Comparison of ENCODE assay signal across 24 cellular contexts in the genomic region with DNA sequence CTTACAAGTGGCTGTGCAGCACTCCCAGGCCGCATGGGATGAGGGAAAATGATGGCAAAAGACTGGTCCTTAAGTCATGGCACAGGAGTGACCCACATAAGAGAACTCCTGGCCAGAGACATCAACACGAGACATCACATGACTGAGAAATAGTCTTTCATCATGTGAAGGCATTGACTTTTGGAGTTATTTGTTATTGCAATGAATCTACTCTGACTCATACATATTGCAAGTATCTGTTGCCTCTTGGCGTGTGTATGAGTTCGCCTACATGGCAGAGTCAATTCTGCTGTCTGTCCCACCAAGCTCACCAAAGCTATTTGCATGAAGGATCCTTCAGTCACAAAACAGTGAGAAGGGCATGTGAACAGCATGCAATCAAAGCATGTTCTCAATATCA. TPM values are rescaled to one million over a fixed set of nuclear protein-coding genes. Genes with fewer than 3 reads are reported as not detected.
DNase-seq lines count a peak whose midpoint lies in the region; ATAC-seq and TF ChIP-seq lines count a peak whose summit lies in the region.
"Had no signal": no experiment of that assay in that cellular context is flagged by ENCODE, and none has a peak within 500 bp of the region (broad histone marks: within the 10 kb centered on the region; RNA-seq: fewer than 3 reads in every experiment).

No MANE protein-coding gene starts in this region.

- in situ Hi-C loops in brain microvascular endothelial cell (cut with HindIII; ENCODE audit: low pct_ligation_motif_present, low sequenced_read_pairs): no loop called here

- H3K4me1 Mint-ChIP-seq in CD14-positive monocyte (peaks cover 22% of the 10 kb centered on the region), progenitor cell of endocrine pancreas (ENCODE audit: low read depth) (peaks cover 14% of the 10 kb centered on the region)
- H3K4me1 Mint-ChIP-seq: activated naive CD4-positive, alpha-beta T cell treated with anti-CD3 and anti-CD28 coated beads, Interleukin-2, amount 50 U/mL, for 24 hours; IgD-negative memory B cell; memory B cell had no signal

- WGBS in testis, 2 donors: 96 to 98% methylated on average over 4 of the region's 4 CpGs

- no peaks in the 10 kb centered on the region for H3K27me3 ChIP-seq in brain microvascular endothelial cell (replicated peaks)
- H3K27me3 ChIP-seq in foreskin keratinocyte: no peaks in the 10 kb centered on the region
- H3K27me3 ChIP-seq in tibial artery: no peaks in the 10 kb centered on the region
- H3K27me3 ChIP-seq in testis: no peaks in the 10 kb centered on the region
- H3K27me3 ChIP-seq: BE2C had no signal

- no peak for TF ChIP-seq POLR2A in testis (IDR thresholded peaks at IDR 0.05)

- TF ChIP-seq CTCF in brain microvascular endothelial cell (IDR thresholded peaks at IDR 0.05; ENCODE audit: low read depth, low read length, missing control alignments): no peak
- no peak for TF ChIP-seq CTCF in foreskin keratinocyte (conservative IDR thresholded peaks at IDR 0.05)
- TF ChIP-seq CTCF in tibial artery (IDR thresholded peaks at IDR 0.05): no peak
- no peak for TF ChIP-seq CTCF in CD14-positive monocyte (IDR thresholded peaks at IDR 0.05)
- TF ChIP-seq CTCF in progenitor cell of endocrine pancreas (IDR thresholded peaks at IDR 0.05; ENCODE audit: unreplicated experiment): no peak
- no peak for TF ChIP-seq CTCF in testis (IDR thresholded peaks at IDR 0.05)

- H3K9me3 Mint-ChIP-seq in CD14-positive monocyte: peaks cover 0 to 6% (median 0%) of the 10 kb centered on the region in 7 donors
- H3K9me3 Mint-ChIP-seq in progenitor cell of endocrine pancreas (ENCODE audit: low read depth): no peaks in the 10 kb centered on the region
- H3K9me3 Mint-ChIP-seq: effector memory CD8-positive, alpha-beta T cell; IgD-negative memory B cell; memory B cell; natural killer cell treated with Interleukin-12 subunit alpha and Interleukin-12 subunit beta and Interleukin-15 and Interleukin-18, amount 100 ng/mL, for 72 hours; stimulated activated naive CD8-positive, alpha-beta T cell treated with anti-CD3 and anti-CD28 coated beads, Interleukin-15, Interleukin-2, amounts not matched to agents 100 ng/mL and 50 ng/mL, for 24 hours had no signal

- H3K36me3 Mint-ChIP-seq in CD14-positive monocyte (no peaks in the 10 kb centered on the region), progenitor cell of endocrine pancreas (ENCODE audit: insufficient read depth) (no peaks in the 10 kb centered on the region)
- H3K36me3 Mint-ChIP-seq: activated naive CD4-positive, alpha-beta T cell treated with anti-CD3 and anti-CD28 coated beads, Interleukin-2, amount 50 U/mL, for 24 hours; IgD-negative memory B cell; memory B cell; natural killer cell treated with Interleukin-12 subunit alpha and Interleukin-12 subunit beta and Interleukin-15 and Interleukin-18, amount 100 ng/mL, for 72 hours had no signal

- H3K36me3 ChIP-seq in brain microvascular endothelial cell (replicated peaks): no peaks in the 10 kb centered on the region
- no peaks in the 10 kb centered on the region for H3K36me3 ChIP-seq in tibial artery
- H3K36me3 ChIP-seq in testis (ENCODE audit: low read depth, missing control alignments): no peaks in the 10 kb centered on the region
- H3K36me3 ChIP-seq: BE2C, cardiac muscle cell, prostate gland had no signal

- no peak overlapping the region for H3K4me3 ChIP-seq in brain microvascular endothelial cell (ENCODE audit: low read depth, low read length)
- H3K4me3 ChIP-seq in tibial artery: no peak overlapping the region
- no peak overlapping the region for H3K4me3 ChIP-seq in testis
- H3K4me3 ChIP-seq: cardiac muscle cell, prostate gland had no signal

- peak; percentile 39 for DNase-seq in ELR (ENCODE audit: low read depth)
- peak; percentile 20 for DNase-seq in brain microvascular endothelial cell
- no peak for DNase-seq in foreskin keratinocyte
- DNase-seq in tibial artery: peak in 1 of 2 donors; percentile 38
- no peak for DNase-seq in CD14-positive monocyte (ENCODE audit: low spot score)
- no peak for DNase-seq in progenitor cell of endocrine pancreas (ENCODE audit: low spot score, unreplicated experiment)
- no peak for DNase-seq in testis
- no peak for DNase-seq in HuH-7 (ENCODE audit: low spot score)
- DNase-seq: activated CD4-positive, alpha-beta T cell treated with anti-CD3 and anti-CD28 coated beads, Interleukin-2, amount 50 U/mL, for 1 hour; activated T-cell treated with anti-CD3 and anti-CD28 coated beads, Interleukin-2, amount 50 U/mL, for 1 hour; BE2C; DMS 273 treated with DMSO at 0.1 percent for 48 hours; effector memory CD8-positive, alpha-beta T cell; NCI-H2029 treated with DMSO at 0.1 percent for 48 hours; NCI-H774; stimulated activated CD4-positive, alpha-beta T cell treated with anti-CD3 and anti-CD28 coated beads, Interleukin-15, amount 100 ng/mL, for 24 hours had no signal

- H3K27me3 Mint-ChIP-seq in CD14-positive monocyte (ENCODE audit: low read depth in 3 of 3) (peaks cover 0 to 5% (median 3%) of the 10 kb centered on the region in 3 donors), progenitor cell of endocrine pancreas (peaks cover 28% of the 10 kb centered on the region)

- H3K27ac ChIP-seq in brain microvascular endothelial cell: no peak overlapping the region
- H3K27ac ChIP-seq in foreskin keratinocyte: no peak overlapping the region
- peak overlapping the region; percentile 72 to 76 for H3K27ac ChIP-seq in tibial artery
- H3K27ac ChIP-seq in testis: no peak overlapping the region
- H3K27ac ChIP-seq: cardiac muscle cell, prostate gland had no signal

- H3K9me3 ChIP-seq in tibial artery (no peaks in the 10 kb centered on the region), testis (no peaks in the 10 kb centered on the region)
- H3K9me3 ChIP-seq: BE2C, prostate gland had no signal

- peak; percentile 65 for ATAC-seq in foreskin keratinocyte
- ATAC-seq: effector memory CD8-positive, alpha-beta T cell; natural killer cell treated with Interleukin-12 subunit alpha and Interleukin-12 subunit beta and Interleukin-15 and Interleukin-18, amount 100 ng/mL, for 72 hours; Panc1 had no signal

- peak overlapping the region in 1 of 7 donors; percentile 50 for H3K27ac Mint-ChIP-seq in CD14-positive monocyte
- H3K27ac Mint-ChIP-seq in progenitor cell of endocrine pancreas: no peak overlapping the region
- H3K27ac Mint-ChIP-seq: activated naive CD4-positive, alpha-beta T cell treated with anti-CD3 and anti-CD28 coated beads, Interleukin-2, amount 50 U/mL, for 24 hours; effector memory CD8-positive, alpha-beta T cell; IgD-negative memory B cell; memory B cell; natural killer cell treated with Interleukin-12 subunit alpha and Interleukin-12 subunit beta and Interleukin-15 and Interleukin-18, amount 100 ng/mL, for 72 hours; stimulated activated naive CD8-positive, alpha-beta T cell treated with anti-CD3 and anti-CD28 coated beads, Interleukin-15, Interleukin-2, amounts not matched to agents 100 ng/mL and 50 ng/mL, for 24 hours had no signal

- H3K4me3 Mint-ChIP-seq in CD14-positive monocyte (no peak overlapping the region), progenitor cell of endocrine pancreas (ENCODE audit: low read depth) (no peak overlapping the region)
- H3K4me3 Mint-ChIP-seq: activated naive CD4-positive, alpha-beta T cell treated with anti-CD3 and anti-CD28 coated beads, Interleukin-2, amount 50 U/mL, for 24 hours; effector memory CD8-positive, alpha-beta T cell; IgD-negative memory B cell; memory B cell; natural killer cell treated with Interleukin-12 subunit alpha and Interleukin-12 subunit beta and Interleukin-15 and Interleukin-18, amount 100 ng/mL, for 72 hours; stimulated activated naive CD8-positive, alpha-beta T cell treated with anti-CD3 and anti-CD28 coated beads, Interleukin-15, Interleukin-2, amounts not matched to agents 100 ng/mL and 50 ng/mL, for 24 hours had no signal

- H3K4me1 ChIP-seq in foreskin keratinocyte: no peaks in the 10 kb centered on the region
- H3K4me1 ChIP-seq in tibial artery: peaks cover 0 to 83% (median 50%) of the 10 kb centered on the region in 4 donors
- H3K4me1 ChIP-seq in testis: peaks cover 31% of the 10 kb centered on the region
- H3K4me1 ChIP-seq: BE2C, prostate gland had no signal

- intact Hi-C loops in tibial artery (cut with DNase I; ENCODE audit: low total_unique reads) (no loop called here), CD14-positive monocyte (cut with micrococcal nuclease) (no loop called here), testis (cut with DNase I; ENCODE audit: low total_unique reads) (no loop called here)

RNA-seq across cellular contexts. Expression of a gene that starts 59.7 kb away (rescaled TPM):
- not detected in 2 replicates for total RNA-seq in foreskin keratinocyte
- not detected in 2 replicates for polyA plus RNA-seq in foreskin keratinocyte
- not detected for polyA plus RNA-seq in CD14-positive monocyte
- 112 and 133 TPM in 2 replicates for total RNA-seq in progenitor cell of endocrine pancreas
- total RNA-seq in testis: under 1 TPM in 1 of 2 donors, not detected in 1; 0.37 TPM
- polyA plus RNA-seq in testis (ENCODE audit: insufficient read depth, low read depth, low replicate concordance): 1.9 TPM
- total RNA-seq: cardiac muscle cell; natural killer cell treated with Interleukin-12 subunit alpha and Interleukin-12 subunit beta and Interleukin-15 and Interleukin-18, amount 100 ng/mL, for 72 hours had no signal
- polyA plus RNA-seq: IgD-negative memory B cell had no signal

Comparison
In these comparisons a context has a peak if more than half of its experiments do, and no peak if none do; other contexts are left out.
1. DNase-seq: peak in ELR (single experiment) and brain microvascular endothelial cell (single experiment); none in foreskin keratinocyte (0 of 2), CD14-positive monocyte (single experiment), progenitor cell of endocrine pancreas (single experiment), testis (single experiment) and HuH-7 (single experiment).
2. H3K27ac ChIP-seq: peak in tibial artery (2 of 2); none in brain microvascular endothelial cell (single experiment), foreskin keratinocyte (single experiment) and testis (0 of 2).
3. RNA of a gene that starts 59.7 kb away (total RNA-seq): 112 to 133 TPM in progenitor cell of endocrine pancreas; 0.37 TPM in testis and not detected in foreskin keratinocyte; every median in the first group is over 10 times any median in the second.